In the genomic region with DNA sequence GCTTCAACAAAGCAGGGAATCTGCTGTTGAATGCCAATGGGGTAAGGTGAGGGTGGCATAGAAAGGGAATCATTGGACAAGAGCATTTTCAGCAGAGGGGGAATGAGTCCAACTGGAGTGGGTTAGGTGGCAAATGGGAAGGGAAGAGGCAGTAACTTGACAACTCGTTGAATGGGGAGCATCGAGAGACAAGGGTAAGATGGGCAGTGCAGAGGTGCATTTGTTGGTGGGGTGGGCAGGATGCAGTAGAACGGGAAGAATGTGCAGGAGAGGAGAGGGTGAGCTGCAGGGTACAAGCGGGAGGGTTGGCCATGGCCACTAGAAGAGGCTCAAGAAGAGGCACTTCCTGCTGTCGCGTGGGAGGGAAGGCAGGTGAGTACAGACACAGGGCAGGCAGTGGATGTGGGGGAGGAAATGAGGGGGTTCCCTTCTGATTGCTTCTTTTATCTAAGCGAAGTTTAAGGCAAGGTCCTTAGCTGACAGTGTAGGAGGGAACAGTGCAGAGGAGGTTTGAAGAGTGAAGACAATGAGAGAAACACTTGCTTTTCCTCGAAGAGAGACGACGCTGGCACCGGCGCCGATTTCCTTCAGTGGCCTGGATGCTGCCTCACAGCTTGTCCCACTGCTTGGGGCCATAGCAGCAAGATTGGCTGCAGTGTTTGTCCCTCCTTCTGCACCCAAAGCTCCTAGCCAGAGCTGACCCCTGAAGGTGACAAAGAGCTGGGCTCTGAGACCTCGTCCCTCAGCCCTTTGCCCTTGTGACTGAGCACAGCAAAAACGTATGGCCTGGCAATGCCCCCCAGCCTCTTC, we compare ENCODE assay signal across 14 cellular contexts. TPM values are rescaled to one million over a fixed set of nuclear protein-coding genes. Genes with fewer than 3 reads are reported as not detected.
A peak's percentile ranks its signal among the peaks of the same experiment; 100 is the strongest.
DNase-seq lines count a peak whose midpoint lies in the region; ATAC-seq and TF ChIP-seq lines count a peak whose summit lies in the region.
"Had no signal": no experiment of that assay in that cellular context is flagged by ENCODE, and none has a peak within 500 bp of the region (broad histone marks: within the 10 kb centered on the region; RNA-seq: fewer than 3 reads in every experiment).

No MANE protein-coding gene starts in this region.

- peak overlapping the region; percentile 78 to 99 (median 97) for H3K4me2 ChIP-seq in BLaER1 treated with 17β-estradiol and CSF1 and Interleukin-3, amounts not matched to agents 10 nM and 100 nM
- H3K4me2 ChIP-seq in mesenchymal stem cell (ENCODE audit: low read length, poor library complexity, severe bottlenecking) (no peak overlapping the region), H9 (ENCODE audit: insufficient read depth, insufficient read length, low read length) (no peak overlapping the region)
- H3K4me2 ChIP-seq: PC-9 had no signal

- H2BK5ac ChIP-seq in mesenchymal stem cell (ENCODE audit: low read depth, low read length, poor library complexity, severe bottlenecking) (no peak overlapping the region), H9 (ENCODE audit: insufficient read length, low read length) (no peak overlapping the region)

- H3K18ac ChIP-seq in mesenchymal stem cell (ENCODE audit: low read depth in 1 of 2, low read length in 2 of 2) (no peak overlapping the region), H9 (ENCODE audit: insufficient read length, low read depth, low read length) (no peak overlapping the region)

- no peak overlapping the region for H3T11ph ChIP-seq in H9 (ENCODE audit: low read length)

- peak overlapping the region in 3 of 10 experiments; percentile 2 to 7 (median 6); a peak in 2 of 20 replicates for H3K4me3 ChIP-seq in BLaER1 treated with 17β-estradiol and CSF1 and Interleukin-3, amounts not matched to agents 10 nM and 100 nM
- H3K4me3 ChIP-seq in mesenchymal stem cell (ENCODE audit: insufficient read depth in 1 of 2, low read depth in 1 of 2, low read length in 2 of 2): no peak overlapping the region
- H3K4me3 ChIP-seq: colonic mucosa, esophagus muscularis mucosa, PC-9, stomach had no signal

- H3K27ac Mint-ChIP-seq in Calu3 (ENCODE audit: unreplicated experiment) (peak overlapping the region; percentile 27), H9 (peak overlapping the region in 1 of 3 experiments; percentile 18; a peak in 1 of 7 replicates)
- H3K27ac Mint-ChIP-seq in activated CD4-positive, alpha-beta memory T cell treated with anti-CD3 and anti-CD28 coated beads, Interleukin-2, amount 10 ng/mL, durations not matched to agents 7 days and 5 days: peak overlapping the region; percentile 59

- H4K20me1 ChIP-seq in BLaER1 treated with 17β-estradiol and CSF1 and Interleukin-3, amounts not matched to agents 10 nM and 100 nM: peaks cover 0 to 15% (median 0%) of the 10 kb centered on the region in 11 experiments; a peak in 3 of 22 replicates
- no peaks in the 10 kb centered on the region for H4K20me1 ChIP-seq in H9 (ENCODE audit: control insufficient read depth, insufficient read depth, insufficient read length)

- no peak overlapping the region for H4K5ac ChIP-seq in H9 (ENCODE audit: insufficient read length, low read depth, low read length)

- peaks cover 17 to 25% (median 21%) of the 10 kb centered on the region in 11 experiments for H3K36me3 ChIP-seq in BLaER1 treated with 17β-estradiol and CSF1 and Interleukin-3, amounts not matched to agents 10 nM and 100 nM
- peaks cover 10 to 15% of the 10 kb centered on the region in 2 experiments for H3K36me3 ChIP-seq in mesenchymal stem cell (ENCODE audit: control insufficient read depth in 1 of 2, insufficient read depth in 2 of 2, low read depth in 1 of 2, low read length in 2 of 2)
- H3K36me3 ChIP-seq: colonic mucosa had no signal

- TF ChIP-seq CTCF in Calu3 (IDR thresholded peaks at IDR 0.05; ENCODE audit: unreplicated experiment) (no peak), H9 (conservative IDR thresholded peaks at IDR 0.05) (no peak)

- H2BK20ac ChIP-seq in H9 (ENCODE audit: low read depth, low read length, poor library complexity, severe bottlenecking): no peak overlapping the region

- H2BK15ac ChIP-seq in mesenchymal stem cell (ENCODE audit: low read depth, poor library complexity, severe bottlenecking): no peak overlapping the region
- no peak overlapping the region for H2BK15ac ChIP-seq in H9 (ENCODE audit: low read depth, low read length)

- ATAC-seq in GM18870 (IDR thresholded peaks at IDR 0.05; ENCODE audit: unreplicated experiment): no peak
- ATAC-seq: activated CD4-positive, CD25-positive, alpha-beta regulatory T cell treated with anti-CD3 and anti-CD28 coated beads, Interleukin-2, amount 50 U/mL, for 24 hours; left colon had no signal

- H3K27me3 ChIP-seq in BLaER1 treated with 17β-estradiol and CSF1 and Interleukin-3, amounts not matched to agents 10 nM and 100 nM: no peaks in the 10 kb centered on the region
- H3K27me3 ChIP-seq in mesenchymal stem cell (ENCODE audit: control insufficient read depth in 1 of 2, insufficient read depth in 1 of 2, low read length in 2 of 2) (no peaks in the 10 kb centered on the region), H9 (ENCODE audit: insufficient read depth, low read length) (no peaks in the 10 kb centered on the region)
- H3K27me3 ChIP-seq: colonic mucosa had no signal

- CTCF ChIA-PET in Calu3 (lab: Charles Lee): interaction anchor here (0.6 kb wide), 1 partner anchor 329 kb away, joined by 3 read pairs; no protein-coding TSS in a partner anchor
- CTCF ChIA-PET in activated CD4-positive, alpha-beta memory T cell treated with anti-CD3 and anti-CD28 coated beads, Interleukin-2, amount 10 ng/mL, durations not matched to agents 7 days and 5 days (lab: Charles Lee): interaction anchor here (0.8 to 3.0 kb wide), 4 partner anchors 12 to 197 kb away, joined by 3 to 14 read pairs (median 5); partner anchors contain the start of gene DYRK3

- intact Hi-C loops in Calu3 (cut with micrococcal nuclease; ENCODE audit: unreplicated experiment): no loop called here

- H2AFZ ChIP-seq in mesenchymal stem cell (ENCODE audit: low read depth, low read length) (no peak overlapping the region), H9 (ENCODE audit: low read length) (no peak overlapping the region)
- H2AFZ ChIP-seq: PC-9 had no signal

- BruUV-seq in Calu3 (replicated peaks; lab: Mats Ljungman, UMichigan): no TSS peak

- DNase-seq in Calu3 (no peak), mesenchymal stem cell (no peak), dermis blood vessel endothelial cell (no peak), H9 (no peak)
- DNase-seq in activated CD4-positive, alpha-beta memory T cell treated with anti-CD3 and anti-CD28 coated beads, Interleukin-2, amount 10 ng/mL, durations not matched to agents 7 days and 5 days: no peak
- DNase-seq: colonic mucosa, PC-9, SW 1271 had no signal

- H2BK120ac ChIP-seq in mesenchymal stem cell (ENCODE audit: low read depth, low read length) (no peak overlapping the region), H9 (ENCODE audit: low read depth, low read length, poor library complexity, severe bottlenecking) (no peak overlapping the region)

- peaks cover 11% of the 10 kb centered on the region for H3K23me2 ChIP-seq in H9 (ENCODE audit: insufficient read length, low read depth, low read length, poor library complexity, severe bottlenecking)

- H3K4me1 ChIP-seq in BLaER1 treated with 17β-estradiol and CSF1 and Interleukin-3, amounts not matched to agents 10 nM and 100 nM: peaks cover 77 to 91% (median 83%) of the 10 kb centered on the region in 10 experiments
- H3K4me1 ChIP-seq in mesenchymal stem cell (ENCODE audit: control insufficient read depth, insufficient read depth, low read depth, low read length) (peaks cover 32% of the 10 kb centered on the region), H9 (ENCODE audit: insufficient read depth, low read length) (peaks cover 10% of the 10 kb centered on the region; the same call in 1 of the 2 replicates)

- POLR2A ChIA-PET in activated CD4-positive, alpha-beta memory T cell treated with anti-CD3 and anti-CD28 coated beads, Interleukin-2, amount 10 ng/mL, durations not matched to agents 7 days and 5 days (lab: Charles Lee): interaction anchor here (0.7 to 2.0 kb wide), 4 partner anchors 9 to 145 kb away, joined by 3 to 4 read pairs (median 3); partner anchors contain the start of gene EIF2D

- H3K79me2 ChIP-seq in H9 (ENCODE audit: insufficient read depth, low read length): no peaks in the 10 kb centered on the region

- H3K4me3 Mint-ChIP-seq in Calu3 (ENCODE audit: low read depth, unreplicated experiment) (no peak overlapping the region), H9 (no peak overlapping the region)
- peak overlapping the region; percentile 18 for H3K4me3 Mint-ChIP-seq in activated CD4-positive, alpha-beta memory T cell treated with anti-CD3 and anti-CD28 coated beads, Interleukin-2, amount 10 ng/mL, durations not matched to agents 7 days and 5 days

- H3K36me3 Mint-ChIP-seq in Calu3 (ENCODE audit: insufficient read depth, unreplicated experiment) (peaks cover 24% of the 10 kb centered on the region), H9 (ENCODE audit: insufficient read depth in 1 of 3, low read depth in 3 of 3) (peaks cover 0 to 4% (median 3%) of the 10 kb centered on the region in 3 experiments; a peak in 5 of 7 replicates)
- H3K36me3 Mint-ChIP-seq in activated CD4-positive, alpha-beta memory T cell treated with anti-CD3 and anti-CD28 coated beads, Interleukin-2, amount 10 ng/mL, durations not matched to agents 7 days and 5 days (ENCODE audit: low read depth): peaks cover 18% of the 10 kb centered on the region

- H3K9me3 ChIP-seq in BLaER1 treated with 17β-estradiol and CSF1 and Interleukin-3, amounts not matched to agents 10 nM and 100 nM (replicated peaks in 1 of 11): no peaks in the 10 kb centered on the region
- H3K9me3 ChIP-seq in mesenchymal stem cell (ENCODE audit: control insufficient read depth, low read length): no peaks in the 10 kb centered on the region
- no peaks in the 10 kb centered on the region for H3K9me3 ChIP-seq in H9 (ENCODE audit: control insufficient read depth, low read depth, low read length)
- H3K9me3 ChIP-seq: colonic mucosa, esophagus muscularis mucosa, stomach had no signal

- H3K4ac ChIP-seq in mesenchymal stem cell (ENCODE audit: low read depth in 1 of 2, low read length in 2 of 2): no peak overlapping the region
- H3K4ac ChIP-seq in H9 (ENCODE audit: low read depth, low read length): no peak overlapping the region

- H3K9ac ChIP-seq in BLaER1 treated with 17β-estradiol and CSF1 and Interleukin-3, amounts not matched to agents 10 nM and 100 nM: peak overlapping the region in 9 of 11 experiments; percentile 56 to 92 (median 69); a peak in 17 of 22 replicates
- H3K9ac ChIP-seq in mesenchymal stem cell (ENCODE audit: low read length) (no peak overlapping the region), H9 (ENCODE audit: extremely low read depth, insufficient read length, low read length) (no peak overlapping the region)

- peak overlapping the region in 10 of 11 experiments; percentile 10 to 95 (median 94); a peak in 20 of 22 replicates for H3K27ac ChIP-seq in BLaER1 treated with 17β-estradiol and CSF1 and Interleukin-3, amounts not matched to agents 10 nM and 100 nM
- no peak overlapping the region for H3K27ac ChIP-seq in mesenchymal stem cell (ENCODE audit: low read length, poor library complexity, severe bottlenecking)
- H3K27ac ChIP-seq in H9 (ENCODE audit: insufficient read length, low read depth, low read length): no peak overlapping the region
- H3K27ac ChIP-seq: colonic mucosa, esophagus muscularis mucosa, PC-9, stomach had no signal

- H3K14ac ChIP-seq in mesenchymal stem cell (ENCODE audit: low read length in 2 of 2) (no peak overlapping the region), H9 (ENCODE audit: insufficient read depth, low read length) (no peak overlapping the region)

- WGBS in mesenchymal stem cell: 83% methylated on average over 15 of the region's 15 CpGs
- WGBS in H9 (ENCODE audit: extremely low coverage, insufficient read length, low lambda C conversion rate): no CpG with 5 or more reads among the region's 15 CpGs

- H2AK5ac ChIP-seq in mesenchymal stem cell (ENCODE audit: low read length, severe bottlenecking): no peak overlapping the region
- no peak overlapping the region for H2AK5ac ChIP-seq in H9 (ENCODE audit: insufficient read length, low read length)

- H3K4me1 Mint-ChIP-seq in Calu3 (ENCODE audit: low read depth, unreplicated experiment) (peaks cover 46% of the 10 kb centered on the region), H9 (peaks cover 44 to 47% of the 10 kb centered on the region in 2 experiments)
- H3K4me1 Mint-ChIP-seq in activated CD4-positive, alpha-beta memory T cell treated with anti-CD3 and anti-CD28 coated beads, Interleukin-2, amount 10 ng/mL, durations not matched to agents 7 days and 5 days: peaks cover 78% of the 10 kb centered on the region

- H3K56ac ChIP-seq in H9 (ENCODE audit: insufficient read length, low read depth, low read length): no peak overlapping the region

- no peaks in the 10 kb centered on the region for H3K9me3 Mint-ChIP-seq in Calu3 (ENCODE audit: low read depth, unreplicated experiment)
- no peaks in the 10 kb centered on the region for H3K9me3 Mint-ChIP-seq in activated CD4-positive, alpha-beta memory T cell treated with anti-CD3 and anti-CD28 coated beads, Interleukin-2, amount 10 ng/mL, durations not matched to agents 7 days and 5 days
- no peaks in the 10 kb centered on the region for H3K9me3 Mint-ChIP-seq in H9

- H3K23ac ChIP-seq in mesenchymal stem cell (ENCODE audit: low read length in 2 of 2) (no peak overlapping the region), H9 (ENCODE audit: insufficient read length, low read depth, low read length) (no peak overlapping the region)

- H3K27me3 Mint-ChIP-seq in Calu3 (ENCODE audit: unreplicated experiment): no peaks in the 10 kb centered on the region
- H3K27me3 Mint-ChIP-seq in activated CD4-positive, alpha-beta memory T cell treated with anti-CD3 and anti-CD28 coated beads, Interleukin-2, amount 10 ng/mL, durations not matched to agents 7 days and 5 days: no peaks in the 10 kb centered on the region
- H3K27me3 Mint-ChIP-seq in H9 (ENCODE audit: low read depth): peaks cover 31% of the 10 kb centered on the region

- H4K91ac ChIP-seq in mesenchymal stem cell (ENCODE audit: low read length) (no peak overlapping the region), H9 (ENCODE audit: insufficient read length, low read depth, low read length) (no peak overlapping the region)

- H4K8ac ChIP-seq in mesenchymal stem cell (ENCODE audit: low read length) (peak overlapping the region; percentile 35), H9 (replicated peaks; ENCODE audit: insufficient read length, low read depth, low read length) (no peak overlapping the region)

- H2BK12ac ChIP-seq in mesenchymal stem cell (ENCODE audit: low read length in 2 of 2) (peak overlapping the region in 1 of 2 experiments; percentile 42), H9 (ENCODE audit: insufficient read length, low read depth, low read length) (no peak overlapping the region)

- H3K79me1 ChIP-seq in mesenchymal stem cell (replicated peaks; ENCODE audit: low read length, poor library complexity, severe bottlenecking): peaks cover 3% of the 10 kb centered on the region
- H3K79me1 ChIP-seq in H9 (ENCODE audit: insufficient read depth, low read depth, low read length, poor library complexity, severe bottlenecking): no peaks in the 10 kb centered on the region

RNA-seq across cellular contexts. Expression of gene IKBKE, which starts 3.2 kb away (rescaled TPM):
- total RNA-seq in Calu3 (2022) (35.5 and 47.5 TPM in 2 replicates), dermis blood vessel endothelial cell (23.3 and 33.9 TPM in 2 replicates), H9 (2021) (5.7 and 6.6 TPM in 2 replicates)
- 10 to 100 TPM; 61.8 to 63.6 TPM for total RNA-seq in activated CD4-positive, alpha-beta memory T cell treated with anti-CD3 and anti-CD28 coated beads, Interleukin-2, amount 10 ng/mL, durations not matched to agents 7 days and 5 days
- 15.5 TPM for polyA plus RNA-seq in mesenchymal stem cell (2013, experiment 1 of 2)
- polyA plus RNA-seq in mesenchymal stem cell (2013, experiment 2 of 2): 15.3 TPM

RNA-seq across cellular contexts. Expression of gene RASSF5, which starts 40.3 kb away (rescaled TPM):
- 6.1 and 6.5 TPM in 2 replicates for total RNA-seq in Calu3 (2022)
- 100 to 1,000 TPM; 213 to 216 TPM for total RNA-seq in activated CD4-positive, alpha-beta memory T cell treated with anti-CD3 and anti-CD28 coated beads, Interleukin-2, amount 10 ng/mL, durations not matched to agents 7 days and 5 days
- polyA plus RNA-seq in mesenchymal stem cell (2013, experiment 1 of 2): 0.93 TPM
- polyA plus RNA-seq in mesenchymal stem cell (2013, experiment 2 of 2): 1.2 TPM
- 0.33 and 0.51 TPM in 2 replicates for total RNA-seq in dermis blood vessel endothelial cell
- total RNA-seq in H9 (2021): 0.50 and 0.81 TPM in 2 replicates

Comparison
In these comparisons a context has a peak if more than half of its experiments do, and no peak if none do; other contexts are left out.
1. H3K27ac ChIP-seq: peak in BLaER1 treated with 17β-estradiol and CSF1 and Interleukin-3, amounts not matched to agents 10 nM and 100 nM (10 of 11); none in mesenchymal stem cell (single experiment) and H9 (single experiment).
2. H3K4me2 ChIP-seq: peak in BLaER1 treated with 17β-estradiol and CSF1 and Interleukin-3, amounts not matched to agents 10 nM and 100 nM (11 of 11); none in mesenchymal stem cell (single experiment) and H9 (single experiment).
3. H3K9ac ChIP-seq: peak in BLaER1 treated with 17β-estradiol and CSF1 and Interleukin-3, amounts not matched to agents 10 nM and 100 nM (9 of 11); none in mesenchymal stem cell (single experiment) and H9 (single experiment).
4. RNA of gene RASSF5, which starts 40.3 kb away (total RNA-seq): 213 to 216 TPM in activated CD4-positive, alpha-beta memory T cell treated with anti-CD3 and anti-CD28 coated beads, Interleukin-2, amount 10 ng/mL, durations not matched to agents 7 days and 5 days; 6.1 to 6.5 TPM in Calu3, 0.33 to 0.51 TPM in dermis blood vessel endothelial cell and 0.50 to 0.81 TPM in H9; every median in the first group is over 10 times any median in the second.